In the genomic region with DNA sequence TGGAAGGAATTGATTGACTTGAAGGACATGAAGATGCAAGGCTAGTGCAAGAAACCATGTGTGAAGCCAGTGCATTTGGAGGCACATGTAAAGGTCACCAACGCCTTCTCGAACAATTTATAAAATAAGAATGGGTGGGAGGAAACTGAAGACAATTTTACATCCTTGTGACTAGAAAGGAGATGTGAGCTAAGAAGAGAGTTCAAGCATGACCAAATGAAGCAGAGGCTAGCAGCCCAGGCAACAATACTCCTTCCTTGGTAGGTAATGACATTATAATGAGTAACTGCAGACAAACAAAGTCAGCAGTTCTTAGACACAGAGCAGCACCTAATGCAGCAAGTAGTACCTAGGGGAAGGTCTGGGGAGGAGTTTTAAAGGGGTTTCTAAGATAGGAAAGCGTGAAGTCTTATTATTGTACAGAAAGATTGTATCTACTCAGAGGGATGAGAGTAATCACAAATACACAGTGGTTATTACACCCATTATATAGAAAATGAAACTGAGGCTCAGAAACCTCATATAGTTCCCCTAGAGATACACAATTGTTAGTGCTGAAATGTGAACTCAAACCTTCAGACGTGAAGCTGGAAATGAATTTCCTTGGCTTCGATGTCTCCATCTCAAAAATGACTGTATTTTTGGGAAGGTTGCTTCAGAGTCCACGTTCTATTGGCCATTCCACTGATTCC, we compare ENCODE assay signal across 2 cellular contexts.
TF ChIP-seq lines count a peak whose summit lies in the region.

No MANE protein-coding gene starts in this region.

TF ChIP-seq in GM12878, 131 proteins besides CTCF, POLR2A, EP300 and RAD21 (continued from another document and continues in another):
- TF ChIP-seq ZNF687 (IDR thresholded peaks at IDR 0.05) = peak; percentile 82
- no peak for TF ChIP-seq SMAD1 (IDR thresholded peaks at IDR 0.05; ENCODE audit: low read depth, partially characterized antibody)
- no peak for TF ChIP-seq HCFC1 (IDR thresholded peaks at IDR 0.05; ENCODE audit: low read length)
- TF ChIP-seq, protein P1, sequence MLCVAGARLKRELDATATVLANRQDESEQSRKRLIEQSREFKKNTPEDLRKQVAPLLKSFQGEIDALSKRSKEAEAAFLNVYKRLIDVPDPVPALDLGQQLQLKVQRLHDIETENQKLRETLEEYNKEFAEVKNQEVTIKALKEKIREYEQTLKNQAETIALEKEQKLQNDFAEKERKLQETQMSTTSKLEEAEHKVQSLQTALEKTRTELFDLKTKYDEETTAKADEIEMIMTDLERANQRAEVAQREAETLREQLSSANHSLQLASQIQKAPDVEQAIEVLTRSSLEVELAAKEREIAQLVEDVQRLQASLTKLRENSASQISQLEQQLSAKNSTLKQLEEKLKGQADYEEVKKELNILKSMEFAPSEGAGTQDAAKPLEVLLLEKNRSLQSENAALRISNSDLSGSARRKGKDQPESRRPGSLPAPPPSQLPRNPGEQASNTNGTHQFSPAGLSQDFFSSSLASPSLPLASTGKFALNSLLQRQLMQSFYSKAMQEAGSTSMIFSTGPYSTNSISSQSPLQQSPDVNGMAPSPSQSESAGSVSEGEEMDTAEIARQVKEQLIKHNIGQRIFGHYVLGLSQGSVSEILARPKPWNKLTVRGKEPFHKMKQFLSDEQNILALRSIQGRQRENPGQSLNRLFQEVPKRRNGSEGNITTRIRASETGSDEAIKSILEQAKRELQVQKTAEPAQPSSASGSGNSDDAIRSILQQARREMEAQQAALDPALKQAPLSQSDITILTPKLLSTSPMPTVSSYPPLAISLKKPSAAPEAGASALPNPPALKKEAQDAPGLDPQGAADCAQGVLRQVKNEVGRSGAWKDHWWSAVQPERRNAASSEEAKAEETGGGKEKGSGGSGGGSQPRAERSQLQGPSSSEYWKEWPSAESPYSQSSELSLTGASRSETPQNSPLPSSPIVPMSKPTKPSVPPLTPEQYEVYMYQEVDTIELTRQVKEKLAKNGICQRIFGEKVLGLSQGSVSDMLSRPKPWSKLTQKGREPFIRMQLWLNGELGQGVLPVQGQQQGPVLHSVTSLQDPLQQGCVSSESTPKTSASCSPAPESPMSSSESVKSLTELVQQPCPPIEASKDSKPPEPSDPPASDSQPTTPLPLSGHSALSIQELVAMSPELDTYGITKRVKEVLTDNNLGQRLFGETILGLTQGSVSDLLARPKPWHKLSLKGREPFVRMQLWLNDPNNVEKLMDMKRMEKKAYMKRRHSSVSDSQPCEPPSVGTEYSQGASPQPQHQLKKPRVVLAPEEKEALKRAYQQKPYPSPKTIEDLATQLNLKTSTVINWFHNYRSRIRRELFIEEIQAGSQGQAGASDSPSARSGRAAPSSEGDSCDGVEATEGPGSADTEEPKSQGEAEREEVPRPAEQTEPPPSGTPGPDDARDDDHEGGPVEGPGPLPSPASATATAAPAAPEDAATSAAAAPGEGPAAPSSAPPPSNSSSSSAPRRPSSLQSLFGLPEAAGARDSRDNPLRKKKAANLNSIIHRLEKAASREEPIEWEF (IDR thresholded peaks at IDR 0.05; ENCODE audit: insufficient replicate concordance, low read depth, low read length) = no peak
- TF ChIP-seq RUNX3 (IDR thresholded peaks at IDR 0.05; ENCODE audit: low read length) = 0 out of 2 replicates have a peak, but pooled peaks have one; percentile 7
- no peak for TF ChIP-seq PBX3 (IDR thresholded peaks at IDR 0.05; ENCODE audit: insufficient replicate concordance, low read depth, low read length)
- TF ChIP-seq SRF (IDR thresholded peaks at IDR 0.05; ENCODE audit: low read depth in 2 of 2, low read length in 2 of 2) = no peak
- TF ChIP-seq CBX3 (IDR thresholded peaks at IDR 0.05; ENCODE audit: borderline replicate concordance, low read depth) = no peak
- TF ChIP-seq USF1 (IDR thresholded peaks at IDR 0.05; ENCODE audit: borderline replicate concordance, extremely low read length, insufficient read depth, low read depth, low read length) = no peak
- TF ChIP-seq GATAD2B (conservative IDR thresholded peaks at IDR 0.05; ENCODE audit: low read depth) = no peak
- peak; percentile 19; the same call in 1 of the 2 replicates for TF ChIP-seq SPI1 (IDR thresholded peaks at IDR 0.05; ENCODE audit: borderline replicate concordance, insufficient read depth, low read depth, low read length)
- no peak for TF ChIP-seq CHD2 (IDR thresholded peaks at IDR 0.05; ENCODE audit: borderline replicate concordance, low read depth, low read length)

TF ChIP-seq in SK-N-SH treated with all-trans-retinoic acid at 6 μM for 48 hours, 23 proteins besides CTCF, POLR2A, EP300 and RAD21 (continued from another document):
- TF ChIP-seq, protein P2, sequence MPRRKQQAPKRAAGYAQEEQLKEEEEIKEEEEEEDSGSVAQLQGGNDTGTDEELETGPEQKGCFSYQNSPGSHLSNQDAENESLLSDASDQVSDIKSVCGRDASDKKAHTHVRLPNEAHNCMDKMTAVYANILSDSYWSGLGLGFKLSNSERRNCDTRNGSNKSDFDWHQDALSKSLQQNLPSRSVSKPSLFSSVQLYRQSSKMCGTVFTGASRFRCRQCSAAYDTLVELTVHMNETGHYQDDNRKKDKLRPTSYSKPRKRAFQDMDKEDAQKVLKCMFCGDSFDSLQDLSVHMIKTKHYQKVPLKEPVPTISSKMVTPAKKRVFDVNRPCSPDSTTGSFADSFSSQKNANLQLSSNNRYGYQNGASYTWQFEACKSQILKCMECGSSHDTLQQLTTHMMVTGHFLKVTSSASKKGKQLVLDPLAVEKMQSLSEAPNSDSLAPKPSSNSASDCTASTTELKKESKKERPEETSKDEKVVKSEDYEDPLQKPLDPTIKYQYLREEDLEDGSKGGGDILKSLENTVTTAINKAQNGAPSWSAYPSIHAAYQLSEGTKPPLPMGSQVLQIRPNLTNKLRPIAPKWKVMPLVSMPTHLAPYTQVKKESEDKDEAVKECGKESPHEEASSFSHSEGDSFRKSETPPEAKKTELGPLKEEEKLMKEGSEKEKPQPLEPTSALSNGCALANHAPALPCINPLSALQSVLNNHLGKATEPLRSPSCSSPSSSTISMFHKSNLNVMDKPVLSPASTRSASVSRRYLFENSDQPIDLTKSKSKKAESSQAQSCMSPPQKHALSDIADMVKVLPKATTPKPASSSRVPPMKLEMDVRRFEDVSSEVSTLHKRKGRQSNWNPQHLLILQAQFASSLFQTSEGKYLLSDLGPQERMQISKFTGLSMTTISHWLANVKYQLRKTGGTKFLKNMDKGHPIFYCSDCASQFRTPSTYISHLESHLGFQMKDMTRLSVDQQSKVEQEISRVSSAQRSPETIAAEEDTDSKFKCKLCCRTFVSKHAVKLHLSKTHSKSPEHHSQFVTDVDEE (CRISPR knock-in tag; IDR thresholded peaks at IDR 0.05) = no peak
- no peak for TF ChIP-seq TCF4 (CRISPR knock-in tag; IDR thresholded peaks at IDR 0.05; ENCODE audit: borderline replicate concordance)
- no peak for TF ChIP-seq SNAI2 (CRISPR knock-in tag; IDR thresholded peaks at IDR 0.05)
- no peak for TF ChIP-seq ZNF70 (CRISPR knock-in tag; IDR thresholded peaks at IDR 0.05)
- no peak for TF ChIP-seq PATZ1 (CRISPR knock-in tag; IDR thresholded peaks at IDR 0.05; ENCODE audit: borderline replicate concordance)
- no peak for TF ChIP-seq ARNTL (CRISPR knock-in tag; IDR thresholded peaks at IDR 0.05; ENCODE audit: borderline replicate concordance, low read depth)
- no peak for TF ChIP-seq RARB (CRISPR knock-in tag; IDR thresholded peaks at IDR 0.05)
- TF ChIP-seq ZNF565 (CRISPR knock-in tag; conservative IDR thresholded peaks at IDR 0.05; ENCODE audit: low read depth) = no peak
- TF ChIP-seq, protein P3, sequence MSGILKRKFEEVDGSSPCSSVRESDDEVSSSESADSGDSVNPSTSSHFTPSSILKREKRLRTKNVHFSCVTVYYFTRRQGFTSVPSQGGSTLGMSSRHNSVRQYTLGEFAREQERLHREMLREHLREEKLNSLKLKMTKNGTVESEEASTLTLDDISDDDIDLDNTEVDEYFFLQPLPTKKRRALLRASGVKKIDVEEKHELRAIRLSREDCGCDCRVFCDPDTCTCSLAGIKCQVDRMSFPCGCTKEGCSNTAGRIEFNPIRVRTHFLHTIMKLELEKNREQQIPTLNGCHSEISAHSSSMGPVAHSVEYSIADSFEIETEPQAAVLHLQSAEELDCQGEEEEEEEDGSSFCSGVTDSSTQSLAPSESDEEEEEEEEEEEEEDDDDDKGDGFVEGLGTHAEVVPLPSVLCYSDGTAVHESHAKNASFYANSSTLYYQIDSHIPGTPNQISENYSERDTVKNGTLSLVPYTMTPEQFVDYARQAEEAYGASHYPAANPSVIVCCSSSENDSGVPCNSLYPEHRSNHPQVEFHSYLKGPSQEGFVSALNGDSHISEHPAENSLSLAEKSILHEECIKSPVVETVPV (CRISPR knock-in tag; IDR thresholded peaks at IDR 0.05) = no peak
- no peak for TF ChIP-seq ESRRG (CRISPR knock-in tag; IDR thresholded peaks at IDR 0.05)
- no peak for TF ChIP-seq ZC3H10 (CRISPR knock-in tag; IDR thresholded peaks at IDR 0.05)
- no peak for TF ChIP-seq POU6F1 (CRISPR knock-in tag; IDR thresholded peaks at IDR 0.05; ENCODE audit: borderline replicate concordance, low read depth)
- TF ChIP-seq OSR1 (CRISPR knock-in tag; IDR thresholded peaks at IDR 0.05) = no peak
- no peak for TF ChIP-seq GLIS3 (CRISPR knock-in tag; IDR thresholded peaks at IDR 0.05)
- no peak for TF ChIP-seq ZFP3 (CRISPR knock-in tag; IDR thresholded peaks at IDR 0.05)
- no peak for TF ChIP-seq TOX (CRISPR knock-in tag; IDR thresholded peaks at IDR 0.05; ENCODE audit: borderline replicate concordance)
